In genomic region chr9:113620016-113620376, GRCh38 we compare ENCODE assay signal across 9 cellular contexts.
DNase-seq lines count a peak whose midpoint lies in the region; ATAC-seq and TF ChIP-seq lines count a peak whose summit lies in the region.
"Had no signal": no experiment of that assay in that cellular context is flagged by ENCODE, and none has a peak within 500 bp of the region (broad histone marks: within the 10 kb centered on the region; RNA-seq: fewer than 3 reads in every experiment).

No MANE protein-coding gene starts in this region.

- POLR2A ChIA-PET in activated CD4-positive, alpha-beta memory T cell treated with anti-CD3 and anti-CD28 coated beads for 36 hours (lab: Charles Lee): no interaction called here

- no peaks in the 10 kb centered on the region for H3K27me3 Mint-ChIP-seq in activated CD4-positive, alpha-beta memory T cell treated with anti-CD3 and anti-CD28 coated beads for 36 hours

- H3K9me3 ChIP-seq in BLaER1 treated with 17β-estradiol and CSF1 and Interleukin-3, amounts not matched to agents 10 nM and 100 nM (replicated peaks in 1 of 11): 0 out of 22 replicates have a peak, but pooled peaks cover 0 to 6% (median 0%) of the 10 kb centered on the region in 11 experiments
- H3K9me3 ChIP-seq in RWPE2 (ENCODE audit: severe bottlenecking) (no peaks in the 10 kb centered on the region), iPS-20b (ENCODE audit: insufficient read depth, low read depth, low read length) (no peaks in the 10 kb centered on the region)

- H3K9me3 Mint-ChIP-seq in activated CD4-positive, alpha-beta memory T cell treated with anti-CD3 and anti-CD28 coated beads for 36 hours: no peaks in the 10 kb centered on the region

- no peak overlapping the region for H3K4me3 Mint-ChIP-seq in activated CD4-positive, alpha-beta memory T cell treated with anti-CD3 and anti-CD28 coated beads for 36 hours

- TF ChIP-seq CTCF in RWPE2 (IDR thresholded peaks at IDR 0.05; ENCODE audit: poor library complexity, severe bottlenecking) (no peak), retinal pigment epithelial cell (conservative IDR thresholded peaks at IDR 0.05; ENCODE audit: low read depth, low read length) (no peak)

- no peak overlapping the region for H3K27ac ChIP-seq in BLaER1 treated with 17β-estradiol and CSF1 and Interleukin-3, amounts not matched to agents 10 nM and 100 nM
- H3K27ac ChIP-seq in RWPE2 (ENCODE audit: poor library complexity, severe bottlenecking) (peak overlapping the region; percentile 64), iPS-20b (ENCODE audit: low read length) (no peak overlapping the region)

- H3K36me3 Mint-ChIP-seq in activated CD4-positive, alpha-beta memory T cell treated with anti-CD3 and anti-CD28 coated beads for 36 hours: no peaks in the 10 kb centered on the region

- H3K4me3 ChIP-seq in BLaER1 treated with 17β-estradiol and CSF1 and Interleukin-3, amounts not matched to agents 10 nM and 100 nM: no peak overlapping the region
- H3K4me3 ChIP-seq in RWPE2 (ENCODE audit: severe bottlenecking) (no peak overlapping the region), iPS-20b (ENCODE audit: low read length) (no peak overlapping the region), retinal pigment epithelial cell (ENCODE audit: low read length) (peak overlapping the region; percentile 5)

- ATAC-seq in RWPE2 (ENCODE audit: low read depth) (no peak), HG03378 (IDR thresholded peaks at IDR 0.05; ENCODE audit: unreplicated experiment) (no peak)
- ATAC-seq in activated CD4-positive, CD25-positive, alpha-beta regulatory T cell treated with anti-CD3 and anti-CD28 coated beads, Interleukin-2, amount 50 U/mL, for 24 hours: no peak

- H3K4me1 Mint-ChIP-seq in activated CD4-positive, alpha-beta memory T cell treated with anti-CD3 and anti-CD28 coated beads for 36 hours (ENCODE audit: low read depth): peaks cover 76% of the 10 kb centered on the region

- DNase-seq in RWPE2 (ENCODE audit: low spot score): no peak
- no peak for DNase-seq in retinal pigment epithelial cell (ENCODE audit: low read depth)
- no peak for DNase-seq in activated CD4-positive, alpha-beta memory T cell treated with anti-CD3 and anti-CD28 coated beads for 36 hours
- DNase-seq in SKM-1 treated with dmso at 0.1 percent for 144 hours (lab: John Stamatoyannopoulos, UW; ENCODE audit: unreplicated experiment): no peak
- DNase-seq: activated T-cell treated with anti-CD3 and anti-CD28 coated beads for 4 hours had no signal

- peaks cover 66 to 93% (median 86%) of the 10 kb centered on the region in 10 experiments for H3K4me1 ChIP-seq in BLaER1 treated with 17β-estradiol and CSF1 and Interleukin-3, amounts not matched to agents 10 nM and 100 nM
- H3K4me1 ChIP-seq in RWPE2 (ENCODE audit: insufficient read depth, poor library complexity, severe bottlenecking) (peaks cover 27% of the 10 kb centered on the region), iPS-20b (ENCODE audit: insufficient read depth, low read length) (peaks cover 34% of the 10 kb centered on the region)

- no peaks in the 10 kb centered on the region for H4K20me1 ChIP-seq in BLaER1 treated with 17β-estradiol and CSF1 and Interleukin-3, amounts not matched to agents 10 nM and 100 nM

- no peaks in the 10 kb centered on the region for H3K36me3 ChIP-seq in BLaER1 treated with 17β-estradiol and CSF1 and Interleukin-3, amounts not matched to agents 10 nM and 100 nM
- no peaks in the 10 kb centered on the region for H3K36me3 ChIP-seq in RWPE2 (ENCODE audit: low read depth)
- H3K36me3 ChIP-seq in iPS-20b (ENCODE audit: insufficient read depth, low read depth, low read length): no peaks in the 10 kb centered on the region

- no peaks in the 10 kb centered on the region for H3K27me3 ChIP-seq in BLaER1 treated with 17β-estradiol and CSF1 and Interleukin-3, amounts not matched to agents 10 nM and 100 nM
- no peaks in the 10 kb centered on the region for H3K27me3 ChIP-seq in RWPE2 (ENCODE audit: insufficient read depth, poor library complexity, severe bottlenecking)
- no peaks in the 10 kb centered on the region; the same call in 1 of the 2 replicates for H3K27me3 ChIP-seq in iPS-20b (ENCODE audit: insufficient read depth, low read length)

- H3K27ac Mint-ChIP-seq in activated CD4-positive, alpha-beta memory T cell treated with anti-CD3 and anti-CD28 coated beads for 36 hours: no peak overlapping the region

- CTCF ChIA-PET in activated CD4-positive, alpha-beta memory T cell treated with anti-CD3 and anti-CD28 coated beads for 36 hours (lab: Charles Lee): interaction anchor here (1.3 to 2.3 kb wide), 2 partner anchors 28 to 38 kb away, joined by 4 to 6 read pairs; no protein-coding TSS in a partner anchor

- H3K4me2 ChIP-seq in BLaER1 treated with 17β-estradiol and CSF1 and Interleukin-3, amounts not matched to agents 10 nM and 100 nM: peak overlapping the region; percentile 47 to 79 (median 68)

- peak overlapping the region in 1 of 11 experiments; percentile 29; a peak in 2 of 22 replicates for H3K9ac ChIP-seq in BLaER1 treated with 17β-estradiol and CSF1 and Interleukin-3, amounts not matched to agents 10 nM and 100 nM
- H3K9ac ChIP-seq in iPS-20b (ENCODE audit: low read depth, low read length): peak overlapping the region; percentile 25; the same call in 1 of the 2 replicates

- intact Hi-C loops in activated CD4-positive, alpha-beta memory T cell treated with anti-CD3 and anti-CD28 coated beads for 36 hours (cut with micrococcal nuclease): no loop called here
